ENCODE assay signal across 1 cellular context in genomic region chr6:57254055-57254717, GRCh38.
TF ChIP-seq lines count a peak whose summit lies in the region.

No MANE protein-coding gene starts in this region.

TF ChIP-seq in IMR-90, 13 proteins besides CTCF, POLR2A, EP300 and RAD21:
- no peak for TF ChIP-seq FOS (IDR thresholded peaks at IDR 0.05; ENCODE audit: low read depth, low read length)
- TF ChIP-seq MXI1 (IDR thresholded peaks at IDR 0.05; ENCODE audit: borderline replicate concordance, low read depth, low read length): no peak
- TF ChIP-seq USF2 (IDR thresholded peaks at IDR 0.05; ENCODE audit: low read depth, low read length): no peak
- TF ChIP-seq SMC3 (IDR thresholded peaks at IDR 0.05; ENCODE audit: low read depth, low read length): no peak
- TF ChIP-seq RFX5 (IDR thresholded peaks at IDR 0.05; ENCODE audit: low read depth, low read length): no peak
- no peak for TF ChIP-seq NFE2L2 (IDR thresholded peaks at IDR 0.05; ENCODE audit: low read depth, low read length)
- no peak for TF ChIP-seq CEBPB (IDR thresholded peaks at IDR 0.05; ENCODE audit: low read depth, low read length)
- TF ChIP-seq ELK1 (IDR thresholded peaks at IDR 0.05; ENCODE audit: borderline replicate concordance, low read depth, low read length): no peak
- no peak for TF ChIP-seq MAFK (IDR thresholded peaks at IDR 0.05; ENCODE audit: low read depth, low read length)
- no peak for TF ChIP-seq CHD1 (IDR thresholded peaks at IDR 0.05; ENCODE audit: low read depth, low read length)
- TF ChIP-seq BHLHE40 (IDR thresholded peaks at IDR 0.05; ENCODE audit: low read depth, low read length): no peak
- TF ChIP-seq RCOR1 (IDR thresholded peaks at IDR 0.05; ENCODE audit: insufficient replicate concordance, low read length): no peak
- no peak for TF ChIP-seq MAZ (IDR thresholded peaks at IDR 0.05; ENCODE audit: borderline replicate concordance, low read depth, low read length)
